ENCODE assay signal across 1 cellular context in the genomic region with DNA sequence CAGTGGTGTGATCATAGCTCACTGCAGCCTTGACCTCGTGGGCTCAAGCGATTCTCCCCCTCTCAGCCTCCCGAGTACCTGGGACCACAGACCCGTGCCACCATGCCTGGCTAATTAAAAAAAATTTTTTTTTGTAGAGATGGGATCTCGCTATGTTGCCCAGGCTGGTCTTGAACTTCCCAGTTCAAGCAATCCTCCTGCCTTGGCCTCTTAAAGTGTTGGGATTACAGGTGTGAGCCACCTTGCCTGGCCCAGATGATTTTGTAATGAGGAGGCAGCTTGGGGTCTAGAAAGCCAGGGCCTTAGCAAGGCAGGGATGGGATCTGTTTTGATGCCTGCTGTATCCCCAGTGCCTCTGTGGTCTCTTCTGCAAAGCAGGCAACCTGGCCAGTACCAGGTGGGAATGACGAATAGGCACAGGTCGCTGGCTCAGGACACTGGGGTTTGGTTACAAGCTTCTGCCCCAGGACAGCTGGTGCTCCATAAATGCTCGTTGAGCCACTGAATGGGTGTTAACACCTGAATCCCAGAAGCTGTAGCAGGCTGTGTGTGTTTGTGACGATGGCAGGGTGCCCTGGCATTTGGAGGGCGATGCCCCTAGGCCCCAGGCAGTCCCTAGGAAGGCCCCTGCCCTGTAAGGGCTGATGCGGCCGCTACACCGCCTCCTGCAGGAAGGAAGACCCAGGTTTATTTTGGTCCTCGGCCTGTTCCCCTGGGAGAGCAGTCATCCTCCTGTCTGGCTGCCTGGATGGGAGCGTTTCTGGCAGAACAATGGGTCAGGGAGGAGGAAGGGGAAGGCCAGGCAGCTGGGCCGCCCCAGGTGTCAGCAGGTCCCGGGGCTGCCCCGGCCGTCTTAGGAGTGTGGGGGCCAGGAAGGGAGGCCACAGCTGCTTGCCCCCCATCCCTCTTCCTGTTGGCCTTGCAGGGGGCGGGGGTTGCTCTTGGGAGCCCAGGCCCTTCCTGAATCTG.
TF ChIP-seq lines count a peak whose summit lies in the region.

No MANE protein-coding gene starts in this region.

TF ChIP-seq in SK-N-SH, 30 proteins besides CTCF, POLR2A, EP300 and RAD21:
- TF ChIP-seq EZH2phosphoT487 (IDR thresholded peaks at IDR 0.05; ENCODE audit: borderline replicate concordance, low read depth) (no peak), TCF12 (IDR thresholded peaks at IDR 0.05) (no peak), RFX5 (IDR thresholded peaks at IDR 0.05; ENCODE audit: low read length) (no peak), FOXJ3 (CRISPR knock-in tag; IDR thresholded peaks at IDR 0.05) (no peak), YY1 (IDR thresholded peaks at IDR 0.05; ENCODE audit: low read depth) (no peak), SIN3A (IDR thresholded peaks at IDR 0.05; ENCODE audit: borderline replicate concordance, low read depth, low read length) (no peak), FOSL2 (IDR thresholded peaks at IDR 0.05; ENCODE audit: borderline replicate concordance, low read depth) (no peak), JUND (IDR thresholded peaks at IDR 0.05) (no peak), FOXM1 (IDR thresholded peaks at IDR 0.05; ENCODE audit: low read depth) (no peak), TEAD4 (IDR thresholded peaks at IDR 0.05; ENCODE audit: borderline replicate concordance, insufficient read depth) (no peak), MXI1 (IDR thresholded peaks at IDR 0.05; ENCODE audit: low read depth, low read length) (no peak)
- TF ChIP-seq, protein P1, sequence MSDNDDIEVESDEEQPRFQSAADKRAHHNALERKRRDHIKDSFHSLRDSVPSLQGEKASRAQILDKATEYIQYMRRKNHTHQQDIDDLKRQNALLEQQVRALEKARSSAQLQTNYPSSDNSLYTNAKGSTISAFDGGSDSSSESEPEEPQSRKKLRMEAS (IDR thresholded peaks at IDR 0.05; ENCODE audit: low read depth): no peak
- TF ChIP-seq, protein P2, sequence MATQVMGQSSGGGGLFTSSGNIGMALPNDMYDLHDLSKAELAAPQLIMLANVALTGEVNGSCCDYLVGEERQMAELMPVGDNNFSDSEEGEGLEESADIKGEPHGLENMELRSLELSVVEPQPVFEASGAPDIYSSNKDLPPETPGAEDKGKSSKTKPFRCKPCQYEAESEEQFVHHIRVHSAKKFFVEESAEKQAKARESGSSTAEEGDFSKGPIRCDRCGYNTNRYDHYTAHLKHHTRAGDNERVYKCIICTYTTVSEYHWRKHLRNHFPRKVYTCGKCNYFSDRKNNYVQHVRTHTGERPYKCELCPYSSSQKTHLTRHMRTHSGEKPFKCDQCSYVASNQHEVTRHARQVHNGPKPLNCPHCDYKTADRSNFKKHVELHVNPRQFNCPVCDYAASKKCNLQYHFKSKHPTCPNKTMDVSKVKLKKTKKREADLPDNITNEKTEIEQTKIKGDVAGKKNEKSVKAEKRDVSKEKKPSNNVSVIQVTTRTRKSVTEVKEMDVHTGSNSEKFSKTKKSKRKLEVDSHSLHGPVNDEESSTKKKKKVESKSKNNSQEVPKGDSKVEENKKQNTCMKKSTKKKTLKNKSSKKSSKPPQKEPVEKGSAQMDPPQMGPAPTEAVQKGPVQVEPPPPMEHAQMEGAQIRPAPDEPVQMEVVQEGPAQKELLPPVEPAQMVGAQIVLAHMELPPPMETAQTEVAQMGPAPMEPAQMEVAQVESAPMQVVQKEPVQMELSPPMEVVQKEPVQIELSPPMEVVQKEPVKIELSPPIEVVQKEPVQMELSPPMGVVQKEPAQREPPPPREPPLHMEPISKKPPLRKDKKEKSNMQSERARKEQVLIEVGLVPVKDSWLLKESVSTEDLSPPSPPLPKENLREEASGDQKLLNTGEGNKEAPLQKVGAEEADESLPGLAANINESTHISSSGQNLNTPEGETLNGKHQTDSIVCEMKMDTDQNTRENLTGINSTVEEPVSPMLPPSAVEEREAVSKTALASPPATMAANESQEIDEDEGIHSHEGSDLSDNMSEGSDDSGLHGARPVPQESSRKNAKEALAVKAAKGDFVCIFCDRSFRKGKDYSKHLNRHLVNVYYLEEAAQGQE (IDR thresholded peaks at IDR 0.05; ENCODE audit: low read depth, low read length): no peak
TF ChIP-seq in SK-N-SH: peak in this region for 0.
